Comparison of ENCODE assay signal across 18 cellular contexts in the genomic region with DNA sequence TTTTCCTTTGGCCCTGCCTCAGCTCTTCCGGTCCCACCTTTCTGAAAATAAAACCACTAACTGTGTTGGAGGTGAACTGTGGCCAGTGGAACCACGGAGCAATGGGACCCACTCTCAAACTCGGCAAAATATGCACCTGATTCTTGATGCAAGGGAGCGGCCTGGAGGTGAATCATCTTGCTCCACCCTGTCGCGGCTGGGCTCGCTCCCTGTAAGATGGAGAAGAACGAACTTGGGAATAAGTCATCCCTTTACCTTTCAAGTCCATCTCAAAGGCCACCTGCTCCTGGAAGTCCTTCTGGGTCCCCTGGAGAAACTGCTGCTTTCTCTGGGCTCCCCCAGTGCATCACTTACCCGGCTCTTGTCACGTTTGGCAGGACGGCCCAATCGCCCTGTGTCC.
DNase-seq lines count a peak whose midpoint lies in the region; ATAC-seq and TF ChIP-seq lines count a peak whose summit lies in the region.
"Had no signal": no experiment of that assay in that cellular context is flagged by ENCODE, and none has a peak within 500 bp of the region (broad histone marks: within the 10 kb centered on the region; RNA-seq: fewer than 3 reads in every experiment).

No MANE protein-coding gene starts in this region.

- H3K23me2 ChIP-seq in H9 (ENCODE audit: insufficient read length, low read depth, low read length, poor library complexity, severe bottlenecking), result no peaks in the 10 kb centered on the region

- H3K4me1 Mint-ChIP-seq in H9 (peaks cover 16 to 23% of the 10 kb centered on the region in 2 experiments), neural crest cell (peaks cover 35% of the 10 kb centered on the region)
- H3K4me1 Mint-ChIP-seq in activated T-helper 17 cell treated with anti-CD3 and anti-CD28 coated beads, Interleukin-2, amount 50 U/mL, for 72 hours, result peaks cover 27% of the 10 kb centered on the region

- intact Hi-C loops in gastrocnemius medialis (cut with DNase I; ENCODE audit: low total_unique reads), result no loop called here

- H3K36me3 ChIP-seq in H7 (replicated peaks; ENCODE audit: control insufficient read depth, insufficient read depth, low read length) (no peaks in the 10 kb centered on the region), gastrocnemius medialis (no peaks in the 10 kb centered on the region)
- H3K36me3 ChIP-seq: BE2C had no signal

- no peak overlapping the region for H2BK12ac ChIP-seq in H9 (ENCODE audit: insufficient read length, low read depth, low read length)

- no peaks in the 10 kb centered on the region for H3K4me1 ChIP-seq in H9 (ENCODE audit: insufficient read depth, low read length)
- H3K4me1 ChIP-seq in gastrocnemius medialis, result no peaks in the 10 kb centered on the region
- H3K4me1 ChIP-seq: BE2C had no signal

- H3K27me3 ChIP-seq in H7 (ENCODE audit: control insufficient read depth, insufficient read depth, low read length), result no peaks in the 10 kb centered on the region
- no peaks in the 10 kb centered on the region for H3K27me3 ChIP-seq in H9 (ENCODE audit: insufficient read depth, low read length)
- H3K27me3 ChIP-seq in gastrocnemius medialis, result no peaks in the 10 kb centered on the region
- H3K27me3 ChIP-seq: BE2C had no signal

- no peak for TF ChIP-seq POLR2A in gastrocnemius medialis (IDR thresholded peaks at IDR 0.05)

- no peak overlapping the region for H4K8ac ChIP-seq in H9 (replicated peaks; ENCODE audit: insufficient read length, low read depth, low read length)

- no peak overlapping the region for H2BK20ac ChIP-seq in H9 (ENCODE audit: low read depth, low read length, poor library complexity, severe bottlenecking)

- no peak for ATAC-seq in activated T-helper 17 cell treated with anti-CD3 and anti-CD28 coated beads, Interleukin-2, amount 50 U/mL, for 72 hours (replicated peaks)
- ATAC-seq in gastrocnemius medialis (no peak), GM19463 (IDR thresholded peaks at IDR 0.05; ENCODE audit: unreplicated experiment) (no peak)
- ATAC-seq: HCT116, HepG2 had no signal

- H3K4me3 ChIP-seq in H7 (ENCODE audit: insufficient read depth, low read depth, low read length) (no peak overlapping the region), gastrocnemius medialis (no peak overlapping the region)
- H3K4me3 ChIP-seq: GM23248 had no signal

- no peaks in the 10 kb centered on the region for H4K20me1 ChIP-seq in H9 (ENCODE audit: control insufficient read depth, insufficient read depth, insufficient read length)

- H2AFZ ChIP-seq in H9 (ENCODE audit: low read length), result no peak overlapping the region
- H2AFZ ChIP-seq: GM23248 had no signal

- no peak overlapping the region for H3K56ac ChIP-seq in H9 (ENCODE audit: insufficient read length, low read depth, low read length)

- in situ Hi-C loops in gastrocnemius medialis (cut with MboI; ENCODE audit: low sequenced_read_pairs in 4 of 4), result no loop called here

- TF ChIP-seq CTCF in H9 (conservative IDR thresholded peaks at IDR 0.05) (no peak), neural crest cell (conservative IDR thresholded peaks at IDR 0.05) (no peak), gastrocnemius medialis (IDR thresholded peaks at IDR 0.05 in 4 of 5, conservative IDR thresholded peaks at IDR 0.05 in 1 of 5) (no peak)

- H3T11ph ChIP-seq in H9 (ENCODE audit: low read length), result no peak overlapping the region

- H3K27me3 Mint-ChIP-seq in H9 (ENCODE audit: low read depth), result peaks cover 6% of the 10 kb centered on the region
- no peaks in the 10 kb centered on the region for H3K27me3 Mint-ChIP-seq in activated T-helper 17 cell treated with anti-CD3 and anti-CD28 coated beads, Interleukin-2, amount 50 U/mL, for 72 hours
- H3K27me3 Mint-ChIP-seq in neural crest cell (ENCODE audit: low read depth), result no peaks in the 10 kb centered on the region
- H3K27me3 Mint-ChIP-seq: CD4-positive, CD25-positive, alpha-beta regulatory T cell; CD8-positive, alpha-beta memory T cell had no signal

- no peak overlapping the region for H4K5ac ChIP-seq in H9 (ENCODE audit: insufficient read length, low read depth, low read length)

- no peaks in the 10 kb centered on the region for H3K79me2 ChIP-seq in H9 (ENCODE audit: insufficient read depth, low read length)

- H3K27ac ChIP-seq in H9 (ENCODE audit: insufficient read length, low read depth, low read length) (no peak overlapping the region), gastrocnemius medialis (no peak overlapping the region)
- H3K27ac ChIP-seq: GM23248 had no signal

- H3K23ac ChIP-seq in H9 (ENCODE audit: insufficient read length, low read depth, low read length), result no peak overlapping the region

- no peak overlapping the region for H2BK120ac ChIP-seq in H9 (ENCODE audit: low read depth, low read length, poor library complexity, severe bottlenecking)

- H3K9me3 Mint-ChIP-seq in H9 (no peaks in the 10 kb centered on the region), neural crest cell (no peaks in the 10 kb centered on the region)
- no peaks in the 10 kb centered on the region for H3K9me3 Mint-ChIP-seq in activated T-helper 17 cell treated with anti-CD3 and anti-CD28 coated beads, Interleukin-2, amount 50 U/mL, for 72 hours
- H3K9me3 Mint-ChIP-seq: CD8-positive, alpha-beta memory T cell had no signal

- H4K91ac ChIP-seq in H9 (ENCODE audit: insufficient read length, low read depth, low read length), result no peak overlapping the region

- H3K36me3 Mint-ChIP-seq in H9 (ENCODE audit: insufficient read depth in 1 of 3, low read depth in 3 of 3), result no peaks in the 10 kb centered on the region
- H3K36me3 Mint-ChIP-seq in activated T-helper 17 cell treated with anti-CD3 and anti-CD28 coated beads, Interleukin-2, amount 50 U/mL, for 72 hours (ENCODE audit: low read depth), result no peaks in the 10 kb centered on the region
- H3K36me3 Mint-ChIP-seq in neural crest cell (ENCODE audit: low read depth), result no peaks in the 10 kb centered on the region
- H3K36me3 Mint-ChIP-seq: CD4-positive, CD25-positive, alpha-beta regulatory T cell; CD8-positive, alpha-beta memory T cell; IgD-negative memory B cell had no signal

- no peaks in the 10 kb centered on the region for H3K9me3 ChIP-seq in H9 (ENCODE audit: control insufficient read depth, low read depth, low read length)
- H3K9me3 ChIP-seq in gastrocnemius medialis, result no peaks in the 10 kb centered on the region
- H3K9me3 ChIP-seq: BE2C had no signal

- no peak overlapping the region for H2BK15ac ChIP-seq in H9 (ENCODE audit: low read depth, low read length)

- H3K27ac Mint-ChIP-seq in H9, result no peak overlapping the region
- H3K27ac Mint-ChIP-seq in activated T-helper 17 cell treated with anti-CD3 and anti-CD28 coated beads, Interleukin-2, amount 50 U/mL, for 72 hours, result peak overlapping the region; percentile 43
- H3K27ac Mint-ChIP-seq in neural crest cell (ENCODE audit: unreplicated experiment), result no peak overlapping the region
- H3K27ac Mint-ChIP-seq: HFFc6, IgD-negative memory B cell had no signal

- DNase-seq in H7 (peak; percentile 7), H9 (peak; percentile 5), neural crest cell (ENCODE audit: low read depth, low spot score) (no peak), gastrocnemius medialis (no peak)
- DNase-seq: ACHN; BE2C; C1 segment of cervical spinal cord; CD4-positive, CD25-positive, alpha-beta regulatory T cell; CD8-positive, alpha-beta memory T cell; COR-L47; DMS 273 treated with DMSO at 0.1 percent for 48 hours; GM23248; HFFc6 had no signal

- no peak overlapping the region for H3K4me3 Mint-ChIP-seq in H9
- H3K4me3 Mint-ChIP-seq in activated T-helper 17 cell treated with anti-CD3 and anti-CD28 coated beads, Interleukin-2, amount 50 U/mL, for 72 hours, result no peak overlapping the region
- peak overlapping the region; percentile 67 for H3K4me3 Mint-ChIP-seq in neural crest cell
- H3K4me3 Mint-ChIP-seq: CD4-positive, CD25-positive, alpha-beta regulatory T cell; CD8-positive, alpha-beta memory T cell; HFFc6; IgD-negative memory B cell had no signal

- H3K4me2 ChIP-seq in H9 (ENCODE audit: insufficient read depth, insufficient read length, low read length), result no peak overlapping the region

- no peaks in the 10 kb centered on the region for H3K79me1 ChIP-seq in H9 (ENCODE audit: insufficient read depth, low read depth, low read length, poor library complexity, severe bottlenecking)

- no peak overlapping the region for H3K4ac ChIP-seq in H9 (ENCODE audit: low read depth, low read length)

- no peak overlapping the region for H3K14ac ChIP-seq in H9 (ENCODE audit: insufficient read depth, low read length)

- H2AK5ac ChIP-seq in H9 (ENCODE audit: insufficient read length, low read length), result no peak overlapping the region

- no peak overlapping the region for H3K18ac ChIP-seq in H9 (ENCODE audit: insufficient read length, low read depth, low read length)

- no peak overlapping the region for H3K9ac ChIP-seq in H9 (ENCODE audit: extremely low read depth, insufficient read length, low read length)
- H3K9ac ChIP-seq: GM23248 had no signal

- no peak overlapping the region for H2BK5ac ChIP-seq in H9 (ENCODE audit: insufficient read length, low read length)

- no CpG with 5 or more reads among the region's 12 CpGs for WGBS in H9 (ENCODE audit: extremely low coverage, insufficient read length, low lambda C conversion rate)

Comparison
In these comparisons a context has a peak if more than half of its experiments do, and no peak if none do; other contexts are left out.
1. DNase-seq: peak in H7 (single experiment) and H9 (single experiment); none in neural crest cell (single experiment) and gastrocnemius medialis (0 of 2).